ENCODE assay signal across 1 cellular context in genomic region chr3:194101592-194102432, GRCh38.
TF ChIP-seq lines count a peak whose summit lies in the region.

No MANE protein-coding gene starts in this region.

TF ChIP-seq in HepG2, 621 proteins besides CTCF, POLR2A, EP300 and RAD21 (continued from another document and continues in another):
- TF ChIP-seq KDM1A (CRISPR knock-in tag; IDR thresholded peaks at IDR 0.05) (peak; percentile 57; the same call in 1 of the 2 replicates), CEBPZ (IDR thresholded peaks at IDR 0.05; ENCODE audit: low read length) (no peak), RORA (CRISPR knock-in tag; IDR thresholded peaks at IDR 0.05) (no peak), ZNF777 (CRISPR knock-in tag; IDR thresholded peaks at IDR 0.05) (no peak), AHR (CRISPR knock-in tag; IDR thresholded peaks at IDR 0.05) (no peak), IKZF4 (CRISPR knock-in tag; IDR thresholded peaks at IDR 0.05; ENCODE audit: borderline replicate concordance, low read depth, not compliant biosample characterization) (no peak), PCBP1 (IDR thresholded peaks at IDR 0.05; ENCODE audit: borderline replicate concordance, low read depth, low read length) (no peak), DNMT3B (CRISPR knock-in tag; conservative IDR thresholded peaks at IDR 0.05) (0 out of 2 replicates have a peak, but pooled peaks have one; percentile 53), GATAD1 (CRISPR knock-in tag; IDR thresholded peaks at IDR 0.05) (peak; percentile 48; the same call in 1 of the 2 replicates), MXI1 (IDR thresholded peaks at IDR 0.05; ENCODE audit: borderline replicate concordance, low read depth, low read length) (0 out of 3 replicates have a peak, but pooled peaks have one; percentile 34), ZSCAN30 (CRISPR knock-in tag; IDR thresholded peaks at IDR 0.05) (no peak), ZNF3 (CRISPR knock-in tag; IDR thresholded peaks at IDR 0.05) (no peak), GATA4 (IDR thresholded peaks at IDR 0.05; ENCODE audit: borderline replicate concordance, low read depth) (peak; percentile 75; the same call in 1 of the 2 replicates), MXD4 (CRISPR knock-in tag; IDR thresholded peaks at IDR 0.05) (peak; percentile 70; the same call in 1 of the 2 replicates), ZFYVE20 (CRISPR knock-in tag; IDR thresholded peaks at IDR 0.05; ENCODE audit: borderline replicate concordance, low read depth) (no peak), RFX3 (CRISPR knock-in tag; IDR thresholded peaks at IDR 0.05) (no peak), ZNF891 (CRISPR knock-in tag; IDR thresholded peaks at IDR 0.05) (0 out of 2 replicates have a peak, but pooled peaks have one; percentile 28), ZNF792 (CRISPR knock-in tag; IDR thresholded peaks at IDR 0.05) (peak; percentile 35; the same call in 1 of the 2 replicates), ZNF18 (CRISPR knock-in tag; IDR thresholded peaks at IDR 0.05; ENCODE audit: insufficient replicate concordance) (no peak), HNRNPL (IDR thresholded peaks at IDR 0.05; ENCODE audit: low read depth, low read length) (no peak), HOXA7 (CRISPR knock-in tag; IDR thresholded peaks at IDR 0.05) (no peak), GABPA (IDR thresholded peaks at IDR 0.05; ENCODE audit: low read depth, low read length) (no peak), GABPA (CRISPR knock-in tag; IDR thresholded peaks at IDR 0.05; ENCODE audit: low read depth) (0 out of 2 replicates have a peak, but pooled peaks have one; percentile 28), STAT6 (CRISPR knock-in tag; IDR thresholded peaks at IDR 0.05; ENCODE audit: borderline replicate concordance) (peak; percentile 58; the same call in 1 of the 2 replicates), KLF6 (CRISPR knock-in tag; IDR thresholded peaks at IDR 0.05) (no peak), FOSL2 (CRISPR knock-in tag; IDR thresholded peaks at IDR 0.05) (peak; percentile 46), HNRNPLL (IDR thresholded peaks at IDR 0.05; ENCODE audit: low read depth, low read length, poor library complexity, severe bottlenecking) (no peak), ISX (CRISPR knock-in tag; conservative IDR thresholded peaks at IDR 0.05) (no peak), SNAI1 (CRISPR knock-in tag; IDR thresholded peaks at IDR 0.05; ENCODE audit: borderline replicate concordance) (no peak), CREB1 (IDR thresholded peaks at IDR 0.05) (no peak), CREB1 (CRISPR knock-in tag; IDR thresholded peaks at IDR 0.05) (no peak), MBD4 (IDR thresholded peaks at IDR 0.05; ENCODE audit: borderline replicate concordance, low read length) (no peak), ZNF564 (CRISPR knock-in tag; IDR thresholded peaks at IDR 0.05) (no peak), ZNF335 (CRISPR knock-in tag; IDR thresholded peaks at IDR 0.05) (no peak), ZNF574 (CRISPR knock-in tag; IDR thresholded peaks at IDR 0.05) (peak; percentile 51), ZNF639 (CRISPR knock-in tag; conservative IDR thresholded peaks at IDR 0.05) (no peak), KDM3A (CRISPR knock-in tag; IDR thresholded peaks at IDR 0.05; ENCODE audit: low read depth) (0 out of 2 replicates have a peak, but pooled peaks have one; percentile 34), MEIS1 (CRISPR knock-in tag; IDR thresholded peaks at IDR 0.05; ENCODE audit: borderline replicate concordance) (no peak), SRY (CRISPR knock-in tag; IDR thresholded peaks at IDR 0.05) (no peak), CBX1 (IDR thresholded peaks at IDR 0.05; ENCODE audit: low read depth) (no peak), SP5 (CRISPR knock-in tag; IDR thresholded peaks at IDR 0.05; ENCODE audit: borderline replicate concordance, low read depth) (no peak), ZHX1 (CRISPR knock-in tag; IDR thresholded peaks at IDR 0.05; ENCODE audit: low read depth) (no peak), ZNF724P (CRISPR knock-in tag; IDR thresholded peaks at IDR 0.05; ENCODE audit: borderline replicate concordance) (0 out of 2 replicates have a peak, but pooled peaks have one; percentile 47), ZBTB44 (CRISPR knock-in tag; IDR thresholded peaks at IDR 0.05) (0 out of 2 replicates have a peak, but pooled peaks have one; percentile 41), ZNF576 (CRISPR knock-in tag; IDR thresholded peaks at IDR 0.05) (no peak), GLMP (CRISPR knock-in tag; IDR thresholded peaks at IDR 0.05; ENCODE audit: borderline replicate concordance) (no peak), CREB3 (CRISPR knock-in tag; IDR thresholded peaks at IDR 0.05) (no peak)
